ENCODE assay signal across 18 cellular contexts in genomic region chr17:77708936-77709335, GRCh38.
"Had no signal": no experiment of that assay in that cellular context is flagged by ENCODE, and none has a peak within 500 bp of the region (broad histone marks: within the 10 kb centered on the region; RNA-seq: fewer than 3 reads in every experiment).

No MANE protein-coding gene starts in this region.

- H3K9ac ChIP-seq: parathyroid adenoma had no signal

- H3K27me3 Mint-ChIP-seq: activated T-cell treated with anti-CD3 and anti-CD28 coated beads, Interleukin-2, amount 50 U/mL, for 24 hours had no signal

- H3K4me3 Mint-ChIP-seq: activated T-cell treated with anti-CD3 and anti-CD28 coated beads, Interleukin-2, amount 50 U/mL, for 24 hours; stimulated activated memory B cell treated with anti-CD40 and anti-IgM and Interleukin-4, amounts not matched to agents 10 μg/mL and 1 μg/mL and 100 μg/mL, for 72 hours had no signal

- H2AFZ ChIP-seq: parathyroid adenoma had no signal

- H3K4me3 ChIP-seq: cardiac muscle cell, dorsolateral prefrontal cortex, left ventricle myocardium inferior, spleen had no signal

- H3K4me1 ChIP-seq: left ventricle myocardium inferior, parathyroid adenoma, spleen had no signal

- H3K79me2 ChIP-seq: parathyroid adenoma had no signal

- ATAC-seq: activated naive CD4-positive, alpha-beta T cell treated with anti-CD3 and anti-CD28 coated beads, Interleukin-2, amount 50 U/mL, for 72 hours; stimulated activated memory B cell treated with anti-CD40 and anti-IgM and Interleukin-4, amounts not matched to agents 10 μg/mL and 1 μg/mL and 100 μg/mL, for 72 hours had no signal

- H3K27me3 ChIP-seq: cardiac muscle cell, dorsolateral prefrontal cortex had no signal

- H3K27ac ChIP-seq: cardiac muscle cell, dorsolateral prefrontal cortex, left ventricle myocardium inferior, neutrophil, parathyroid adenoma, spleen had no signal

- DNase-seq: activated CD4-positive, alpha-beta T cell treated with anti-CD3 and anti-CD28 coated beads for 1 hour; activated CD4-positive, alpha-beta T cell treated with anti-CD3 and anti-CD28 coated beads, Interleukin-2, amount 50 U/mL, for 48 hours; activated T-cell treated with anti-CD3 and anti-CD28 coated beads, Interleukin-2, amount 50 U/mL, for 24 hours; amygdala; dorsolateral prefrontal cortex; foreskin melanocyte; glutamatergic neuron; hypothalamus; left ventricle myocardium inferior; mammary epithelial cell; spleen; stimulated activated CD4-positive, alpha-beta T cell treated with anti-CD3 and anti-CD28 coated beads, Interleukin-4, amount 100 ng/mL, for 4 hours; WERI-Rb-1 had no signal

- H3K4me1 Mint-ChIP-seq: stimulated activated memory B cell treated with anti-CD40 and anti-IgM and Interleukin-4, amounts not matched to agents 10 μg/mL and 1 μg/mL and 100 μg/mL, for 72 hours had no signal

- H3K36me3 ChIP-seq: cardiac muscle cell, left ventricle myocardium inferior, neutrophil, spleen, WERI-Rb-1 had no signal

- H3K36me3 Mint-ChIP-seq: stimulated activated memory B cell treated with anti-CD40 and anti-IgM and Interleukin-4, amounts not matched to agents 10 μg/mL and 1 μg/mL and 100 μg/mL, for 72 hours had no signal

- H3K27ac Mint-ChIP-seq: activated naive CD4-positive, alpha-beta T cell treated with anti-CD3 and anti-CD28 coated beads, Interleukin-2, amount 50 U/mL, for 72 hours; activated T-cell treated with anti-CD3 and anti-CD28 coated beads, Interleukin-2, amount 50 U/mL, for 24 hours; stimulated activated memory B cell treated with anti-CD40 and anti-IgM and Interleukin-4, amounts not matched to agents 10 μg/mL and 1 μg/mL and 100 μg/mL, for 72 hours had no signal
